ENCODE assay signal across 18 cellular contexts in the genomic region with DNA sequence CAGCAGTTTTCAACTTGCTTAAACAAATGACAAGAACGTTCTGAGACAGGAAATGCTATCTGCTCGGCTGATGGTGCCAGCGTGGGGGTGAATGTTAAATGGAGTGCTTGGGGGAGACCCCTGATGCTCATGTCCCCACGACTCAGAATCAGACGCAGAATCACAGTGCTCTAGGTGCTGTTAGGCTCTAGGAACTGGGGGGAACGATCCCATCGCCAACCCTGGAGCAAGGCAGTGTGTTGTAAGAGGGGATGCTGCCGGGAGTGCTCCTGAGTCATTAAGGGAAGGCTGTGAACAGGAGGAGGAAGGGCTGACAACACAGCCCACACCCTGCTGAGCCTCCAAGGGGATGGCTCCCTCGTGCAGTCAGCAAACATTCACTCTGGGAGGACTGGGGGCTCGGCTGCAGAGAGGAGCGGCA. TPM values are rescaled to one million over a fixed set of nuclear protein-coding genes. Genes with fewer than 3 reads are reported as not detected.
DNase-seq lines count a peak whose midpoint lies in the region; ATAC-seq and TF ChIP-seq lines count a peak whose summit lies in the region.
"Had no signal": no experiment of that assay in that cellular context is flagged by ENCODE, and none has a peak within 500 bp of the region (broad histone marks: within the 10 kb centered on the region; RNA-seq: fewer than 3 reads in every experiment).

No MANE protein-coding gene starts in this region.

- no peak for TF ChIP-seq POLR2A in Peyer's patch (IDR thresholded peaks at IDR 0.05)

- ATAC-seq in HG03432 (IDR thresholded peaks at IDR 0.05; ENCODE audit: unreplicated experiment) = no peak
- ATAC-seq: activated CD4-positive, CD25-positive, alpha-beta regulatory T cell treated with anti-CD3 and anti-CD28 coated beads, Interleukin-2, amount 50 U/mL, for 24 hours; gastroesophageal sphincter had no signal

- no peaks in the 10 kb centered on the region for H3K27me3 ChIP-seq in Peyer's patch
- H3K27me3 ChIP-seq: gastroesophageal sphincter had no signal

- DNase-seq in ELR (ENCODE audit: low read depth) = peak; percentile 58
- DNase-seq in Peyer's patch = no peak
- DNase-seq in fibroblast of mammary gland (ENCODE audit: low read depth) = peak; percentile 21
- DNase-seq in putamen (ENCODE audit: low spot score) = peak; percentile 62
- DNase-seq in amniotic stem cell (lab: John Stamatoyannopoulos, UW) = no peak
- no peak for DNase-seq in NCI-H2171 treated with DMSO at 0.1 percent for 48 hours (lab: John Stamatoyannopoulos, UW)
- DNase-seq: C1 segment of cervical spinal cord; cerebellar nuclear complex; DMS153; Karpas-422; NCI-H1417 treated with DMSO at 0.1 percent for 48 hours; NCI-H2227 treated with DMSO at 0.1 percent for 48 hours; stimulated activated CD4-positive, alpha-beta T cell treated with anti-CD3 and anti-CD28 coated beads, Interleukin-4, amount 100 ng/mL, for 24 hours had no signal

- no peaks in the 10 kb centered on the region for H3K36me3 ChIP-seq in Peyer's patch
- H3K36me3 ChIP-seq: gastroesophageal sphincter had no signal

- H3K4me1 ChIP-seq in Peyer's patch = peaks cover 0 to 6% (median 0%) of the 10 kb centered on the region in 4 donors
- H3K4me1 ChIP-seq: gastroesophageal sphincter, parathyroid adenoma had no signal

- no peaks in the 10 kb centered on the region for H3K9me3 ChIP-seq in Peyer's patch
- H3K9me3 ChIP-seq: gastroesophageal sphincter had no signal

- H3K4me3 ChIP-seq in Peyer's patch = no peak overlapping the region
- no peak overlapping the region for H3K4me3 ChIP-seq in fibroblast of mammary gland (ENCODE audit: control insufficient read depth, low read depth, low read length)
- H3K4me3 ChIP-seq: gastroesophageal sphincter had no signal

- TF ChIP-seq CTCF in Peyer's patch (IDR thresholded peaks at IDR 0.05) (no peak), fibroblast of mammary gland (conservative IDR thresholded peaks at IDR 0.05; ENCODE audit: control insufficient read depth, insufficient read depth, low read depth, low read length) (no peak)

- H3K27ac ChIP-seq in Peyer's patch = peak overlapping the region in 3 of 4 donors; percentile 39 to 85 (median 67)
- H3K27ac ChIP-seq: gastroesophageal sphincter, parathyroid adenoma had no signal

RNA-seq across cellular contexts. Expression of a gene that starts 34.0 kb away (rescaled TPM):
- 1 to 10 TPM in 1 of 4 donors, not detected in 3; 6.6 TPM for total RNA-seq in Peyer's patch
- total RNA-seq: lower leg skin had no signal

Comparison
In these comparisons a context has a peak if more than half of its experiments do, and no peak if none do; other contexts are left out.
1. DNase-seq: peak in ELR (single experiment), fibroblast of mammary gland (single experiment) and putamen (single experiment); none in Peyer's patch (0 of 3), amniotic stem cell (single experiment) and NCI-H2171 treated with DMSO at 0.1 percent for 48 hours (single experiment).